In the genomic region with DNA sequence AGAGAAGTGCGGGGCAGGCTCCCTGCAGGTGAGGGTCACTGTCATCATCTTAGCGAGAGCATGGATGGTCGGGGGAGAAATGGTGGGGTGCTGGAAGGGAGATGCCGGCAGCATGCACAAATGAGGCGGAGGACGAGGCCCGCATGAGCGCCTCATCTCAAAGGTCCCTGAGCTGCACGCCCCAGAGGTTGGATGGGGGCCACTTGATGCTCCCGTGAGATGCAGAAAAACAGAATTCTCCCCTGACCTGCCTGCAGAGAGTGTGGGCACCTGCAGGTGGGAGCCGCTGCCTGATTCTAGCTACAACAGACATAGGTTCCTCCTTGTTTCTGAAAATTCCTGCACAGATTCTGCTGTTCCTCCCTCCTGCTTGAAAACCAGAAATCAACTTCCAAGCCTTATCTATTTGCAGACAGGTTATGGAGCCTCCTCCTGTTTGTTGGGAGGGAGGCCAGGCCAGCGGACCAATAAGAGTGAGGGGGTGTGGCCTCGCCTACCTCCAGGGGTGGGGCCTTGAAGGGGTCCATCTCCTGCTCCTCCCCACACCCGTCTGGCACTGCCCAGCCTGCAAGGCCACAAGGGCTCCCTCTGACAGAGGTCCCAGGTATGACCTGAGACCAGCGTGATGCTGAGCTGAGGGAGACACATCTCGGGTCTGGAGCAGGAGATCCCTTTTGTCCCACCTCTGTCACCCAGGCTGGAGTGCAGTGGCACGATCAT, we compare ENCODE assay signal across 8 cellular contexts.
DNase-seq lines count a peak whose midpoint lies in the region; ATAC-seq and TF ChIP-seq lines count a peak whose summit lies in the region.

No MANE protein-coding gene starts in this region.

- H2AFZ ChIP-seq in SK-N-SH (ENCODE audit: low read depth): no peak overlapping the region

- peaks cover 0 to 11% of the 10 kb centered on the region in 2 experiments for H3K36me3 ChIP-seq in SK-N-SH (replicated peaks in 1 of 2; ENCODE audit: control insufficient read depth in 1 of 2, insufficient read depth in 2 of 2, low read length in 1 of 2)

- ATAC-seq in GM18909 (IDR thresholded peaks at IDR 0.05; ENCODE audit: poor library complexity, unreplicated experiment): peak; percentile 82
- peak; percentile 71 for ATAC-seq in HG03108 (IDR thresholded peaks at IDR 0.05; ENCODE audit: unreplicated experiment)

- DNase-seq in DMS153 treated with DMSO at 0.1 percent for 48 hours (lab: John Stamatoyannopoulos, UW; ENCODE audit: unreplicated experiment) (peak; percentile 52), SK-N-SH (peak; percentile 88), iPS-NIHi7 (ENCODE audit: extremely low spot score) (peak; percentile 94), NCI-H1092 (lab: John Stamatoyannopoulos, UW) (no peak), Kasumi-1 (lab: John Stamatoyannopoulos, UW) (no peak), D341Med (ENCODE audit: low spot score) (no peak)

- no peaks in the 10 kb centered on the region for H3K9me3 ChIP-seq in SK-N-SH

- H3K27ac ChIP-seq in SK-N-SH (ENCODE audit: low read depth in 2 of 2, low read length in 1 of 2): no peak overlapping the region

- H3K9ac ChIP-seq in SK-N-SH: no peak overlapping the region

- H3K79me2 ChIP-seq in SK-N-SH (ENCODE audit: insufficient read depth): no peaks in the 10 kb centered on the region

- 75% methylated on average over 15 of the region's 17 CpGs for WGBS in SK-N-SH (ENCODE audit: low lambda C conversion rate)

- no peaks in the 10 kb centered on the region for H3K27me3 ChIP-seq in SK-N-SH (ENCODE audit: insufficient read depth)

- TF ChIP-seq RAD21 in SK-N-SH (IDR thresholded peaks at IDR 0.05; ENCODE audit: low read length): no peak

- H3K4me1 ChIP-seq in SK-N-SH (ENCODE audit: control insufficient read depth in 1 of 2, insufficient read depth in 2 of 2, low read depth in 1 of 2, low read length in 1 of 2): peaks cover 0 to 7% of the 10 kb centered on the region in 2 experiments; a peak in 1 of 4 replicates

- CTCF ChIA-PET in SK-N-SH (lab: Yijun Ruan, JAX): interaction anchor here (0.9 to 1.3 kb wide), 2 partner anchors 14 to 20 kb away, joined by 3 to 4 read pairs; no protein-coding TSS in a partner anchor

- no peak overlapping the region for H3K4me3 ChIP-seq in SK-N-SH (ENCODE audit: low read depth in 2 of 2, low read length in 1 of 2)

- H3F3A ChIP-seq in SK-N-SH (replicated peaks; ENCODE audit: insufficient read depth): peaks cover 5% of the 10 kb centered on the region

- no peaks in the 10 kb centered on the region for H3K9me2 ChIP-seq in SK-N-SH

- TF ChIP-seq EP300 in SK-N-SH (IDR thresholded peaks at IDR 0.05; ENCODE audit: borderline replicate concordance in 1 of 2, low read depth in 1 of 2, low read length in 1 of 2): no peak

- no peaks in the 10 kb centered on the region for H4K20me1 ChIP-seq in SK-N-SH (ENCODE audit: insufficient read depth)

- TF ChIP-seq CTCF in SK-N-SH (IDR thresholded peaks at IDR 0.05): no peak

- POLR2A ChIA-PET in SK-N-SH (lab: Yijun Ruan, JAX): no interaction called here

- no peak overlapping the region for H3K4me2 ChIP-seq in SK-N-SH

TF ChIP-seq in SK-N-SH, 30 proteins besides CTCF, POLR2A, EP300 and RAD21:
- TF ChIP-seq, protein P1, sequence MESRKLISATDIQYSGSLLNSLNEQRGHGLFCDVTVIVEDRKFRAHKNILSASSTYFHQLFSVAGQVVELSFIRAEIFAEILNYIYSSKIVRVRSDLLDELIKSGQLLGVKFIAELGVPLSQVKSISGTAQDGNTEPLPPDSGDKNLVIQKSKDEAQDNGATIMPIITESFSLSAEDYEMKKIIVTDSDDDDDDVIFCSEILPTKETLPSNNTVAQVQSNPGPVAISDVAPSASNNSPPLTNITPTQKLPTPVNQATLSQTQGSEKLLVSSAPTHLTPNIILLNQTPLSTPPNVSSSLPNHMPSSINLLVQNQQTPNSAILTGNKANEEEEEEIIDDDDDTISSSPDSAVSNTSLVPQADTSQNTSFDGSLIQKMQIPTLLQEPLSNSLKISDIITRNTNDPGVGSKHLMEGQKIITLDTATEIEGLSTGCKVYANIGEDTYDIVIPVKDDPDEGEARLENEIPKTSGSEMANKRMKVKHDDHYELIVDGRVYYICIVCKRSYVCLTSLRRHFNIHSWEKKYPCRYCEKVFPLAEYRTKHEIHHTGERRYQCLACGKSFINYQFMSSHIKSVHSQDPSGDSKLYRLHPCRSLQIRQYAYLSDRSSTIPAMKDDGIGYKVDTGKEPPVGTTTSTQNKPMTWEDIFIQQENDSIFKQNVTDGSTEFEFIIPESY (IDR thresholded peaks at IDR 0.05; ENCODE audit: borderline replicate concordance, low read depth): no peak
- TF ChIP-seq RXRA (IDR thresholded peaks at IDR 0.05; ENCODE audit: borderline replicate concordance, low read depth) (no peak), GATA2 (CRISPR knock-in tag; IDR thresholded peaks at IDR 0.05) (no peak)

Comparison
In these comparisons a context has a peak if more than half of its experiments do, and no peak if none do; other contexts are left out.
1. DNase-seq: peak in DMS153 treated with DMSO at 0.1 percent for 48 hours (single experiment), SK-N-SH (single experiment) and iPS-NIHi7 (single experiment); none in NCI-H1092 (single experiment), Kasumi-1 (0 of 2) and D341Med (single experiment).